In genomic region chr18:55083461-55083860, GRCh38 we compare ENCODE assay signal across 16 cellular contexts.
"Had no signal": no experiment of that assay in that cellular context is flagged by ENCODE, and none has a peak within 500 bp of the region (broad histone marks: within the 10 kb centered on the region; RNA-seq: fewer than 3 reads in every experiment).

No MANE protein-coding gene starts in this region.

- H3K4me3 ChIP-seq: gastroesophageal sphincter, left lung, transverse colon had no signal

- H3K36me3 ChIP-seq: gastroesophageal sphincter, left lung, transverse colon had no signal

- H3K9me3 ChIP-seq: gastroesophageal sphincter, left lung, transverse colon had no signal

- ATAC-seq: activated CD8-positive, alpha-beta T cell treated with anti-CD3 and anti-CD28 coated beads, Interleukin-2, amount 10 ng/mL, durations not matched to agents 7 days and 5 days; activated T-cell treated with anti-CD3 and anti-CD28 coated beads, Interleukin-2, amount 50 U/mL, for 72 hours; gastroesophageal sphincter; left lung; natural killer cell treated with Interleukin-12 subunit alpha and Interleukin-12 subunit beta and Interleukin-15 and Interleukin-18, amount 100 ng/mL, for 72 hours; WTC11 had no signal

- H3K4me1 ChIP-seq: gastroesophageal sphincter had no signal

- H3K27me3 ChIP-seq: gastroesophageal sphincter, left lung, transverse colon had no signal

- H3K27ac ChIP-seq: gastroesophageal sphincter, left lung, transverse colon had no signal

- DNase-seq: activated CD4-positive, alpha-beta T cell treated with anti-CD3 and anti-CD28 coated beads, Interleukin-2, amount 10 ng/mL, durations not matched to agents 24 days and 14 days; activated CD8-positive, alpha-beta memory T cell treated with anti-CD3 and anti-CD28 coated beads, Interleukin-2, amount 50 U/mL, for 4 hours; activated CD8-positive, alpha-beta T cell treated with anti-CD3 and anti-CD28 coated beads, Interleukin-2, amount 10 ng/mL, durations not matched to agents 7 days and 5 days; activated gamma-delta T cell; activated T-cell treated with anti-CD3 and anti-CD28 coated beads, Interleukin-2, amount 50 U/mL, for 72 hours; amygdala; left lung; posterior cingulate gyrus; stimulated activated CD4-positive, alpha-beta T cell treated with anti-CD3 and anti-CD28 coated beads, Interleukin-4, amount 100 ng/mL, for 1 hour; stimulated activated naive CD4-positive, alpha-beta T cell treated with Interleukin-2 at 50 U/mL for 16 hours; substantia nigra; T-helper 2 cell; transverse colon had no signal
